In genomic region chr4:56215901-56216300, GRCh38 we compare ENCODE assay signal across 10 cellular contexts.
DNase-seq lines count a peak whose midpoint lies in the region; ATAC-seq, FAIRE-seq and TF ChIP-seq lines count a peak whose summit lies in the region.
"Had no signal": no experiment of that assay in that cellular context is flagged by ENCODE, and none has a peak within 500 bp of the region (broad histone marks: within the 10 kb centered on the region; RNA-seq: fewer than 3 reads in every experiment).

No MANE protein-coding gene starts in this region.

- peak; percentile 3 for DNase-seq in GM04504 (ENCODE audit: low read depth)
- DNase-seq in NCI-H2227 (lab: John Stamatoyannopoulos, UW; ENCODE audit: unreplicated experiment) = peak; percentile 81
- DNase-seq in dermis blood vessel endothelial cell = peak; percentile 79
- DNase-seq in myocyte (ENCODE audit: low read depth) = peak; percentile 33
- DNase-seq in NCI-H187 (lab: John Stamatoyannopoulos, UW) = no peak
- no peak for DNase-seq in GM12891 (ENCODE audit: insufficient read length, low spot score)
- DNase-seq: activated T-cell treated with anti-CD3 and anti-CD28 coated beads, Interleukin-2, amount 50 U/mL, for 48 hours; NCI-H446 had no signal

- no peak for FAIRE-seq in GM12891 (lab: Jason Lieb, UNC)

- ATAC-seq in GM18517 (IDR thresholded peaks at IDR 0.05; ENCODE audit: unreplicated experiment) (no peak), HG02884 (IDR thresholded peaks at IDR 0.05; ENCODE audit: unreplicated experiment) (no peak)

- no peak for TF ChIP-seq POLR2A in GM12891 (IDR thresholded peaks at IDR 0.05; ENCODE audit: low read depth, low read length)

TF ChIP-seq in GM12891, 5 proteins besides CTCF, POLR2A, EP300 and RAD21:
- TF ChIP-seq TAF1 (IDR thresholded peaks at IDR 0.05; ENCODE audit: low read depth, low read length) (no peak), POU2F2 (IDR thresholded peaks at IDR 0.05; ENCODE audit: low read depth, low read length) (no peak), SPI1 (IDR thresholded peaks at IDR 0.05; ENCODE audit: low read depth, low read length) (no peak), POLR2AphosphoS5 (IDR thresholded peaks at IDR 0.05; ENCODE audit: low read depth, low read length) (no peak), PAX5 (IDR thresholded peaks at IDR 0.05; ENCODE audit: insufficient read depth, low read length, severe bottlenecking) (no peak)
TF ChIP-seq in GM12891: peak in this region for 0.

Comparison
In these comparisons a context has a peak if more than half of its experiments do, and no peak if none do; other contexts are left out.
1. DNase-seq: peak in GM04504 (single experiment), NCI-H2227 (single experiment), dermis blood vessel endothelial cell (single experiment) and myocyte (single experiment); none in NCI-H187 (0 of 2) and GM12891 (single experiment).